ENCODE assay signal across 1 cellular context in the genomic region with DNA sequence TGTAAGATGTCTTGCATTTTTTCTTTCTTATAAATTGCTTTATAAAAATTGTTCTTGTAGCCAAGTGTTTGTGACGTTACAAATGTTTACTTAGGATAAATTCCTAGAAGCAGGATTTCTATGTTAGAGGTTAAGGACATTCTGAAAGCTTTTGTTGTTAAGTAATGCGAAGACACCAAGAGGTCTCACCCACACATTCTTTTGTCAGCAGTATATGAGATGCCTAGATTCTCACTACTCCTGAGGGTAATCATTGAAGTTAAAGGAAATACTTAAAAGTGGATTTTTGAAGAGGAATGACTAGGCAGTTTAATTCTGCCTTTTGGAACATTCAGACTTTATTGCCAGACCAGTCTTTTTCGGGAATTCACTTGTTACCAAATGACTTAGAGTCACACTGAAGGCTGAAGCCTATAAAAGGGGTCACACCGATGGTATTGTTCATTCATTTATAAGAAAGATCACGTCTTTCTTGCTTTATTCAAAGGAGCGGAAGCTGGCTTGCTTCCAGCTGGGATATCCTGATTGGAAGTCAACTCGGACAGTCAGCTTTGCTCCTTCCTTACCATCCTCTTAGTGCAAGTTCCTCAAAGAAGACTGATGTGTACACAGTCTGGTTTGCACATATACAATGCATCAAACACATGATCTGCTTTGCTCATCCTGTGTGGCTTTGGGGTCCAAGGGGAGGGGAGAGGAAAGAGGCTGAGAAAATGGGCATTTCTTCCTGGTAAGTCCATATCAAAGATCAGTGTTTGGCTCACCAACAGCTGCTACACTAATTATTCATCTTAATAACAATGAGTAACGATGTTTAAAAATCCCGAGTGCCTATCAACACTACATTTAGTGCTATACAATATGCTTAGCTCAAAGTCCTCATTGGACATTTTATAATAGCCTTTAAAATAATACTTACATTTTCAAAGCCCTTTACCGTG.
TF ChIP-seq lines count a peak whose summit lies in the region.

No MANE protein-coding gene starts in this region.

TF ChIP-seq in GM23338, 12 proteins besides CTCF, POLR2A, EP300 and RAD21 (continued from another document):
- no peak for TF ChIP-seq ETS1 (IDR thresholded peaks at IDR 0.05)
- TF ChIP-seq ZNF114 (CRISPR knock-in tag; IDR thresholded peaks at IDR 0.05): no peak
- TF ChIP-seq ZNF462 (CRISPR knock-in tag; IDR thresholded peaks at IDR 0.05): no peak
- TF ChIP-seq REST (IDR thresholded peaks at IDR 0.05; ENCODE audit: unreplicated experiment): no peak
- TF ChIP-seq ZNF331 (CRISPR knock-in tag; IDR thresholded peaks at IDR 0.05; ENCODE audit: low read depth): no peak
- no peak for TF ChIP-seq JUNB (IDR thresholded peaks at IDR 0.05; ENCODE audit: unreplicated experiment)
- TF ChIP-seq POLR2AphosphoS5 (IDR thresholded peaks at IDR 0.05; ENCODE audit: low read depth): no peak
- TF ChIP-seq EZH2 (IDR thresholded peaks at IDR 0.05; ENCODE audit: low read depth, unreplicated experiment): no peak
- TF ChIP-seq NANOG (IDR thresholded peaks at IDR 0.05; ENCODE audit: borderline replicate concordance): no peak
- no peak for TF ChIP-seq CREB1 (CRISPR knock-in tag; IDR thresholded peaks at IDR 0.05; ENCODE audit: low read depth)
